8 cellular contexts compared by ENCODE assay signal in genomic region chr5:100535060-100536005, GRCh38. TPM values are rescaled to one million over a fixed set of nuclear protein-coding genes. Genes with fewer than 3 reads are reported as not detected.
A peak's percentile ranks its signal among the peaks of the same experiment; 100 is the strongest.
DNase-seq lines count a peak whose midpoint lies in the region; ATAC-seq, FAIRE-seq and TF ChIP-seq lines count a peak whose summit lies in the region.

Gene FAM174A, plus strand, starts transcription at chr5:100535374. Its CDS starts 157 bp downstream, at chr5:100535531.

- H3K27ac ChIP-seq in kidney (ENCODE audit: low read depth in 2 of 2, low read length in 2 of 2), result peak within 1 kb of the TSS; percentile 81 to 89

- peaks cover 0 to 10% of the 10 kb centered on the region in 2 donors for H3K9me3 ChIP-seq in kidney (ENCODE audit: control insufficient read depth in 1 of 2, low read length in 2 of 2)

- no peak for TF ChIP-seq CTCF in kidney (IDR thresholded peaks at IDR 0.05; ENCODE audit: borderline replicate concordance, extremely low read depth, insufficient read depth)

- intact Hi-C loops in kidney (cut with DNase I), result no loop called here

- DNase-seq in AG08396 (ENCODE audit: low spot score), result peak; percentile 94
- DNase-seq in NCI-H446 (lab: John Stamatoyannopoulos, UW), result peak; percentile 95 to 97
- DNase-seq in activated CD4-positive, CD25-positive, alpha-beta regulatory T cell treated with anti-CD3 and anti-CD28 coated beads, Interleukin-2, amount 50 U/mL, for 72 hours, result peak; percentile 91
- peak; percentile 92 for DNase-seq in cerebellum (ENCODE audit: low spot score)
- peak; percentile 98 for DNase-seq in kidney
- peak; percentile 94 for DNase-seq in stimulated activated CD4-positive, alpha-beta T cell treated with anti-CD3 and anti-CD28 coated beads, Interleukin-15, amount 100 ng/mL, for 24 hours

- peak within 1 kb of the TSS; percentile 63 to 82 for H3K9ac ChIP-seq in kidney (ENCODE audit: low read length in 2 of 2)

- no peaks in the 10 kb centered on the region for H3K36me3 ChIP-seq in kidney (ENCODE audit: control insufficient read depth in 1 of 2, insufficient read depth in 2 of 2, low read length in 2 of 2)

- peak within 1 kb of the TSS; percentile 76 to 77 for H3K4me3 ChIP-seq in kidney (ENCODE audit: low read length in 2 of 2)

- ATAC-seq in GM19025 (IDR thresholded peaks at IDR 0.05; ENCODE audit: low read depth, unreplicated experiment), result peak; percentile 98
- peak; percentile 98 for ATAC-seq in HG03342 (IDR thresholded peaks at IDR 0.05; ENCODE audit: unreplicated experiment)

- H3K4me1 ChIP-seq in kidney (ENCODE audit: control insufficient read depth in 1 of 2, insufficient read depth in 1 of 2, low read depth in 1 of 2, low read length in 2 of 2), result peaks cover 2 to 4% of the 10 kb centered on the region in 2 donors

- FAIRE-seq in kidney (lab: Jason Lieb, UNC), result peak; percentile 96

RNA-seq across cellular contexts. Expression of gene FAM174A, which starts in this region (rescaled TPM):
- 19.0 TPM for total RNA-seq in cerebellum
- total RNA-seq in kidney, result 21.1 TPM
- polyA plus RNA-seq in kidney (ENCODE audit: insufficient read depth, low read depth, low replicate concordance), result 29.5 TPM

Comparison
In these comparisons a context has a peak if more than half of its experiments do, and no peak if none do; other contexts are left out.
1. Peak in every context shown above with its lines: DNase-seq, ATAC-seq, H3K4me3 ChIP-seq and H3K27ac ChIP-seq.